In the genomic region with DNA sequence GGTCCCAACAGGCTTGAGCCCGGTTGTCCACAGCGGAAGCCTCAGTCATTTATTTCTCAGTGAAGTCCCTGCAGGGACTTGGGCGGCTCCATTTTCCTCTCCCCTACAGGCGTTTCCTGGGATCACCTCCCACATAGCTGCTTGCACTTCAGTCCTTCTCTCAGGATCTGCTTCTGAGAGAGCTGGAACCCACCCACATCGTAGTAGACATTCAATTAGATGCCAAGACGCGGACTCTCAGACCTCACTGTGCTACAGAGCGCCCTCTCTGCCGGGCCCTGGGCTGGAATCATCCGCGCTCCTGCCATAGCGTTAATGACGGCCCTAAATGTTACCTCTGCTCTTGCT, we compare ENCODE assay signal across 1 cellular context.
TF ChIP-seq lines count a peak whose summit lies in the region.

No MANE protein-coding gene starts in this region.

TF ChIP-seq in WTC11, 78 proteins besides CTCF, POLR2A, EP300 and RAD21 (continued from another document):
- TF ChIP-seq, protein P1, sequence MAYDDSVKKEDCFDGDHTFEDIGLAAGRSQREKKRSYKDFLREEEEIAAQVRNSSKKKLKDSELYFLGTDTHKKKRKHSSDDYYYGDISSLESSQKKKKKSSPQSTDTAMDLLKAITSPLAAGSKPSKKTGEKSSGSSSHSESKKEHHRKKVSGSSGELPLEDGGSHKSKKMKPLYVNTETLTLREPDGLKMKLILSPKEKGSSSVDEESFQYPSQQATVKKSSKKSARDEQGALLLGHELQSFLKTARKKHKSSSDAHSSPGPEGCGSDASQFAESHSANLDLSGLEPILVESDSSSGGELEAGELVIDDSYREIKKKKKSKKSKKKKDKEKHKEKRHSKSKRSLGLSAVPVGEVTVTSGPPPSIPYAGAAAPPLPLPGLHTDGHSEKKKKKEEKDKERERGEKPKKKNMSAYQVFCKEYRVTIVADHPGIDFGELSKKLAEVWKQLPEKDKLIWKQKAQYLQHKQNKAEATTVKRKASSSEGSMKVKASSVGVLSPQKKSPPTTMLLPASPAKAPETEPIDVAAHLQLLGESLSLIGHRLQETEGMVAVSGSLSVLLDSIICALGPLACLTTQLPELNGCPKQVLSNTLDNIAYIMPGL (CRISPR knock-in tag; IDR thresholded peaks at IDR 0.05) = no peak
- TF ChIP-seq ZNF121 (CRISPR knock-in tag; IDR thresholded peaks at IDR 0.05) (no peak), FOXP1 (CRISPR knock-in tag; IDR thresholded peaks at IDR 0.05; ENCODE audit: borderline replicate concordance) (no peak), CREB1 (CRISPR knock-in tag; IDR thresholded peaks at IDR 0.05) (no peak), SOX15 (CRISPR knock-in tag; IDR thresholded peaks at IDR 0.05) (no peak), NR3C1 (CRISPR knock-in tag; conservative IDR thresholded peaks at IDR 0.05; ENCODE audit: low read depth) (no peak)
- TF ChIP-seq, protein P2, sequence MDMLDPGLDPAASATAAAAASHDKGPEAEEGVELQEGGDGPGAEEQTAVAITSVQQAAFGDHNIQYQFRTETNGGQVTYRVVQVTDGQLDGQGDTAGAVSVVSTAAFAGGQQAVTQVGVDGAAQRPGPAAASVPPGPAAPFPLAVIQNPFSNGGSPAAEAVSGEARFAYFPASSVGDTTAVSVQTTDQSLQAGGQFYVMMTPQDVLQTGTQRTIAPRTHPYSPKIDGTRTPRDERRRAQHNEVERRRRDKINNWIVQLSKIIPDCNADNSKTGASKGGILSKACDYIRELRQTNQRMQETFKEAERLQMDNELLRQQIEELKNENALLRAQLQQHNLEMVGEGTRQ (CRISPR knock-in tag; IDR thresholded peaks at IDR 0.05) = no peak
- TF ChIP-seq, protein P3, sequence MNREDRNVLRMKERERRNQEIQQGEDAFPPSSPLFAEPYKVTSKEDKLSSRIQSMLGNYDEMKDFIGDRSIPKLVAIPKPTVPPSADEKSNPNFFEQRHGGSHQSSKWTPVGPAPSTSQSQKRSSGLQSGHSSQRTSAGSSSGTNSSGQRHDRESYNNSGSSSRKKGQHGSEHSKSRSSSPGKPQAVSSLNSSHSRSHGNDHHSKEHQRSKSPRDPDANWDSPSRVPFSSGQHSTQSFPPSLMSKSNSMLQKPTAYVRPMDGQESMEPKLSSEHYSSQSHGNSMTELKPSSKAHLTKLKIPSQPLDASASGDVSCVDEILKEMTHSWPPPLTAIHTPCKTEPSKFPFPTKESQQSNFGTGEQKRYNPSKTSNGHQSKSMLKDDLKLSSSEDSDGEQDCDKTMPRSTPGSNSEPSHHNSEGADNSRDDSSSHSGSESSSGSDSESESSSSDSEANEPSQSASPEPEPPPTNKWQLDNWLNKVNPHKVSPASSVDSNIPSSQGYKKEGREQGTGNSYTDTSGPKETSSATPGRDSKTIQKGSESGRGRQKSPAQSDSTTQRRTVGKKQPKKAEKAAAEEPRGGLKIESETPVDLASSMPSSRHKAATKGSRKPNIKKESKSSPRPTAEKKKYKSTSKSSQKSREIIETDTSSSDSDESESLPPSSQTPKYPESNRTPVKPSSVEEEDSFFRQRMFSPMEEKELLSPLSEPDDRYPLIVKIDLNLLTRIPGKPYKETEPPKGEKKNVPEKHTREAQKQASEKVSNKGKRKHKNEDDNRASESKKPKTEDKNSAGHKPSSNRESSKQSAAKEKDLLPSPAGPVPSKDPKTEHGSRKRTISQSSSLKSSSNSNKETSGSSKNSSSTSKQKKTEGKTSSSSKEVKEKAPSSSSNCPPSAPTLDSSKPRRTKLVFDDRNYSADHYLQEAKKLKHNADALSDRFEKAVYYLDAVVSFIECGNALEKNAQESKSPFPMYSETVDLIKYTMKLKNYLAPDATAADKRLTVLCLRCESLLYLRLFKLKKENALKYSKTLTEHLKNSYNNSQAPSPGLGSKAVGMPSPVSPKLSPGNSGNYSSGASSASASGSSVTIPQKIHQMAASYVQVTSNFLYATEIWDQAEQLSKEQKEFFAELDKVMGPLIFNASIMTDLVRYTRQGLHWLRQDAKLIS (CRISPR knock-in tag; IDR thresholded peaks at IDR 0.05; ENCODE audit: borderline replicate concordance) = no peak
